Comparison of ENCODE assay signal across 1 cellular context in genomic region chr14:93002851-93003298, GRCh38.
TF ChIP-seq lines count a peak whose summit lies in the region.

No MANE protein-coding gene starts in this region.

TF ChIP-seq in HepG2, 621 proteins besides CTCF, POLR2A, EP300 and RAD21 (continued from another document and continues in another):
- TF ChIP-seq ZNF704 (CRISPR knock-in tag; IDR thresholded peaks at IDR 0.05; ENCODE audit: borderline replicate concordance) (no peak), MXI1 (IDR thresholded peaks at IDR 0.05; ENCODE audit: borderline replicate concordance, low read depth, low read length) (0 out of 3 replicates have a peak, but pooled peaks have one; percentile 17), PHB2 (IDR thresholded peaks at IDR 0.05; ENCODE audit: partially characterized antibody) (no peak), ZNF276 (CRISPR knock-in tag; IDR thresholded peaks at IDR 0.05; ENCODE audit: low read depth) (no peak), ARNTL (CRISPR knock-in tag; IDR thresholded peaks at IDR 0.05) (peak; percentile 74; the same call in 1 of the 2 replicates), TAF15 (IDR thresholded peaks at IDR 0.05; ENCODE audit: low read depth, low read length, poor library complexity, severe bottlenecking) (no peak), CERS6 (CRISPR knock-in tag; IDR thresholded peaks at IDR 0.05) (no peak), ATAD3A (CRISPR knock-in tag; IDR thresholded peaks at IDR 0.05) (no peak), ARID5B (CRISPR knock-in tag; IDR thresholded peaks at IDR 0.05) (0 out of 2 replicates have a peak, but pooled peaks have one; percentile 31), FOXJ3 (CRISPR knock-in tag; IDR thresholded peaks at IDR 0.05; ENCODE audit: borderline replicate concordance) (0 out of 2 replicates have a peak, but pooled peaks have one; percentile 4), HMGXB4 (CRISPR knock-in tag; IDR thresholded peaks at IDR 0.05; ENCODE audit: borderline replicate concordance in 1 of 2, low read depth in 1 of 2) (0 out of 4 replicates have a peak, but pooled peaks of 1 of the 2 experiments have one; percentile 14), GATAD2A (CRISPR knock-in tag; IDR thresholded peaks at IDR 0.05) (peak; percentile 45; the same call in 1 of the 2 replicates), ZBTB4 (CRISPR knock-in tag; IDR thresholded peaks at IDR 0.05; ENCODE audit: borderline replicate concordance) (peak; percentile 59; the same call in 1 of the 2 replicates), ZNF33B (CRISPR knock-in tag; IDR thresholded peaks at IDR 0.05) (0 out of 2 replicates have a peak, but pooled peaks have one; percentile 28), ZBTB38 (CRISPR knock-in tag; IDR thresholded peaks at IDR 0.05) (peak; percentile 52; the same call in 1 of the 2 replicates), ZSCAN9 (CRISPR knock-in tag; IDR thresholded peaks at IDR 0.05; ENCODE audit: borderline replicate concordance) (no peak), HOXA3 (CRISPR knock-in tag; IDR thresholded peaks at IDR 0.05) (peak; percentile 48; the same call in 1 of the 2 replicates), ZNF552 (CRISPR knock-in tag; IDR thresholded peaks at IDR 0.05; ENCODE audit: borderline replicate concordance) (no peak), RFXAP (CRISPR knock-in tag; IDR thresholded peaks at IDR 0.05; ENCODE audit: borderline replicate concordance) (no peak), FUBP1 (CRISPR knock-in tag; IDR thresholded peaks at IDR 0.05; ENCODE audit: borderline replicate concordance) (no peak), MTA1 (CRISPR knock-in tag; IDR thresholded peaks at IDR 0.05; ENCODE audit: borderline replicate concordance) (peak; percentile 78; the same call in 1 of the 2 replicates), ZNF33A (CRISPR knock-in tag; IDR thresholded peaks at IDR 0.05; ENCODE audit: borderline replicate concordance) (no peak), ZNF691 (CRISPR knock-in tag; IDR thresholded peaks at IDR 0.05; ENCODE audit: borderline replicate concordance, low read depth) (no peak), SPEN (CRISPR knock-in tag; IDR thresholded peaks at IDR 0.05; ENCODE audit: low read depth) (0 out of 2 replicates have a peak, but pooled peaks have one; percentile 39), CBX5 (CRISPR knock-in tag; IDR thresholded peaks at IDR 0.05; ENCODE audit: borderline replicate concordance) (no peak), PHF5A (CRISPR knock-in tag; IDR thresholded peaks at IDR 0.05; ENCODE audit: low read depth, unreplicated experiment) (no peak), BCL6 (CRISPR knock-in tag; IDR thresholded peaks at IDR 0.05) (peak; percentile 30; the same call in 1 of the 2 replicates), SOX13 (IDR thresholded peaks at IDR 0.05) (no peak), SOX13 (CRISPR knock-in tag; conservative IDR thresholded peaks at IDR 0.05 in 1 of 2, IDR thresholded peaks at IDR 0.05 in 1 of 2) (peak in 1 of 2 experiments; percentile 19; a peak in 1 of 4 replicates), ZNF367 (CRISPR knock-in tag; IDR thresholded peaks at IDR 0.05; ENCODE audit: borderline replicate concordance) (no peak), HDAC2 (CRISPR knock-in tag; IDR thresholded peaks at IDR 0.05) (peak; percentile 63; the same call in 1 of the 2 replicates), ZIK1 (CRISPR knock-in tag; IDR thresholded peaks at IDR 0.05; ENCODE audit: borderline replicate concordance, low read depth) (no peak), TCF7 (IDR thresholded peaks at IDR 0.05; ENCODE audit: low read depth) (peak; percentile 42; the same call in 1 of the 2 replicates), HINFP (CRISPR knock-in tag; IDR thresholded peaks at IDR 0.05; ENCODE audit: low read depth) (0 out of 2 replicates have a peak, but pooled peaks have one; percentile 33), ZBTB14 (CRISPR knock-in tag; IDR thresholded peaks at IDR 0.05) (no peak), SYNCRIP (IDR thresholded peaks at IDR 0.05; ENCODE audit: insufficient read depth, low read depth, low read length) (no peak), HDAC1 (CRISPR knock-in tag; IDR thresholded peaks at IDR 0.05) (peak; percentile 36; the same call in 1 of the 2 replicates), TBX2 (CRISPR knock-in tag; IDR thresholded peaks at IDR 0.05; ENCODE audit: borderline replicate concordance) (0 out of 2 replicates have a peak, but pooled peaks have one; percentile 18), DMAP1 (CRISPR knock-in tag; IDR thresholded peaks at IDR 0.05) (peak; percentile 32; the same call in 1 of the 2 replicates), ZNF598 (CRISPR knock-in tag; IDR thresholded peaks at IDR 0.05; ENCODE audit: borderline replicate concordance) (peak; percentile 32; the same call in 1 of the 2 replicates), HNF4A (CRISPR knock-in tag; IDR thresholded peaks at IDR 0.05) (peak; percentile 78)
